ENCODE assay signal across 1 cellular context in the genomic region with DNA sequence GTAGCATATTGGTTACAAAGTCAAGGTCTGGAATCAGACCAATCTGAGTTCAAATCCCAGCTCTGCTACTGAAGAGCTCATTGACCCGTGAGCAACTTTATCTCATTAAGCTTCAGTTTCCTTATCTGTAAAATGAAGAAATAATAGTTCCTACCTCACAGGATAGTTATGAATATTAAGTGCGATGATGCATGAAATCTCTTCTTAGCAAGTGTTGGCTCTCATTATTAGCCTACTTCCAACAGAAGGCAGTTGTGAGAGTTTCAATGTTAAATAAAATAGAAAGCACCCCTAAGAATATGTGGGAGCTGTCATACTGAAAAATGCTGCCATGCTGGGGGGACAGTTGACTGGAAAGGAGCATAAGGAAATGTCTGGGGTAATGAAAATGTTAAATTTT.
A peak's percentile ranks its signal among the peaks of the same experiment; 100 is the strongest.
TF ChIP-seq lines count a peak whose summit lies in the region.

No MANE protein-coding gene starts in this region.

TF ChIP-seq in GM12878, 131 proteins besides CTCF, POLR2A, EP300 and RAD21 (continued from another document):
- 0 out of 2 replicates have a peak, but pooled peaks have one; percentile 35 for TF ChIP-seq EED (IDR thresholded peaks at IDR 0.05; ENCODE audit: low read depth)
- no peak for TF ChIP-seq NFXL1 (IDR thresholded peaks at IDR 0.05; ENCODE audit: borderline replicate concordance)
- TF ChIP-seq, protein P1, sequence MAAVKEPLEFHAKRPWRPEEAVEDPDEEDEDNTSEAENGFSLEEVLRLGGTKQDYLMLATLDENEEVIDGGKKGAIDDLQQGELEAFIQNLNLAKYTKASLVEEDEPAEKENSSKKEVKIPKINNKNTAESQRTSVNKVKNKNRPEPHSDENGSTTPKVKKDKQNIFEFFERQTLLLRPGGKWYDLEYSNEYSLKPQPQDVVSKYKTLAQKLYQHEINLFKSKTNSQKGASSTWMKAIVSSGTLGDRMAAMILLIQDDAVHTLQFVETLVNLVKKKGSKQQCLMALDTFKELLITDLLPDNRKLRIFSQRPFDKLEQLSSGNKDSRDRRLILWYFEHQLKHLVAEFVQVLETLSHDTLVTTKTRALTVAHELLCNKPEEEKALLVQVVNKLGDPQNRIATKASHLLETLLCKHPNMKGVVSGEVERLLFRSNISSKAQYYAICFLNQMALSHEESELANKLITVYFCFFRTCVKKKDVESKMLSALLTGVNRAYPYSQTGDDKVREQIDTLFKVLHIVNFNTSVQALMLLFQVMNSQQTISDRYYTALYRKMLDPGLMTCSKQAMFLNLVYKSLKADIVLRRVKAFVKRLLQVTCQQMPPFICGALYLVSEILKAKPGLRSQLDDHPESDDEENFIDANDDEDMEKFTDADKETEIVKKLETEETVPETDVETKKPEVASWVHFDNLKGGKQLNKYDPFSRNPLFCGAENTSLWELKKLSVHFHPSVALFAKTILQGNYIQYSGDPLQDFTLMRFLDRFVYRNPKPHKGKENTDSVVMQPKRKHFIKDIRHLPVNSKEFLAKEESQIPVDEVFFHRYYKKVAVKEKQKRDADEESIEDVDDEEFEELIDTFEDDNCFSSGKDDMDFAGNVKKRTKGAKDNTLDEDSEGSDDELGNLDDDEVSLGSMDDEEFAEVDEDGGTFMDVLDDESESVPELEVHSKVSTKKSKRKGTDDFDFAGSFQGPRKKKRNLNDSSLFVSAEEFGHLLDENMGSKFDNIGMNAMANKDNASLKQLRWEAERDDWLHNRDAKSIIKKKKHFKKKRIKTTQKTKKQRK (IDR thresholded peaks at IDR 0.05; ENCODE audit: low read depth, low read length): no peak
- no peak for TF ChIP-seq TCF3 (IDR thresholded peaks at IDR 0.05; ENCODE audit: borderline replicate concordance, insufficient read depth, low read depth, low read length)
- TF ChIP-seq, protein P2, sequence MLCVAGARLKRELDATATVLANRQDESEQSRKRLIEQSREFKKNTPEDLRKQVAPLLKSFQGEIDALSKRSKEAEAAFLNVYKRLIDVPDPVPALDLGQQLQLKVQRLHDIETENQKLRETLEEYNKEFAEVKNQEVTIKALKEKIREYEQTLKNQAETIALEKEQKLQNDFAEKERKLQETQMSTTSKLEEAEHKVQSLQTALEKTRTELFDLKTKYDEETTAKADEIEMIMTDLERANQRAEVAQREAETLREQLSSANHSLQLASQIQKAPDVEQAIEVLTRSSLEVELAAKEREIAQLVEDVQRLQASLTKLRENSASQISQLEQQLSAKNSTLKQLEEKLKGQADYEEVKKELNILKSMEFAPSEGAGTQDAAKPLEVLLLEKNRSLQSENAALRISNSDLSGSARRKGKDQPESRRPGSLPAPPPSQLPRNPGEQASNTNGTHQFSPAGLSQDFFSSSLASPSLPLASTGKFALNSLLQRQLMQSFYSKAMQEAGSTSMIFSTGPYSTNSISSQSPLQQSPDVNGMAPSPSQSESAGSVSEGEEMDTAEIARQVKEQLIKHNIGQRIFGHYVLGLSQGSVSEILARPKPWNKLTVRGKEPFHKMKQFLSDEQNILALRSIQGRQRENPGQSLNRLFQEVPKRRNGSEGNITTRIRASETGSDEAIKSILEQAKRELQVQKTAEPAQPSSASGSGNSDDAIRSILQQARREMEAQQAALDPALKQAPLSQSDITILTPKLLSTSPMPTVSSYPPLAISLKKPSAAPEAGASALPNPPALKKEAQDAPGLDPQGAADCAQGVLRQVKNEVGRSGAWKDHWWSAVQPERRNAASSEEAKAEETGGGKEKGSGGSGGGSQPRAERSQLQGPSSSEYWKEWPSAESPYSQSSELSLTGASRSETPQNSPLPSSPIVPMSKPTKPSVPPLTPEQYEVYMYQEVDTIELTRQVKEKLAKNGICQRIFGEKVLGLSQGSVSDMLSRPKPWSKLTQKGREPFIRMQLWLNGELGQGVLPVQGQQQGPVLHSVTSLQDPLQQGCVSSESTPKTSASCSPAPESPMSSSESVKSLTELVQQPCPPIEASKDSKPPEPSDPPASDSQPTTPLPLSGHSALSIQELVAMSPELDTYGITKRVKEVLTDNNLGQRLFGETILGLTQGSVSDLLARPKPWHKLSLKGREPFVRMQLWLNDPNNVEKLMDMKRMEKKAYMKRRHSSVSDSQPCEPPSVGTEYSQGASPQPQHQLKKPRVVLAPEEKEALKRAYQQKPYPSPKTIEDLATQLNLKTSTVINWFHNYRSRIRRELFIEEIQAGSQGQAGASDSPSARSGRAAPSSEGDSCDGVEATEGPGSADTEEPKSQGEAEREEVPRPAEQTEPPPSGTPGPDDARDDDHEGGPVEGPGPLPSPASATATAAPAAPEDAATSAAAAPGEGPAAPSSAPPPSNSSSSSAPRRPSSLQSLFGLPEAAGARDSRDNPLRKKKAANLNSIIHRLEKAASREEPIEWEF (IDR thresholded peaks at IDR 0.05; ENCODE audit: insufficient replicate concordance, low read depth, low read length): no peak
- no peak for TF ChIP-seq CBX3 (IDR thresholded peaks at IDR 0.05; ENCODE audit: borderline replicate concordance, low read depth)
- TF ChIP-seq TCF12 (IDR thresholded peaks at IDR 0.05; ENCODE audit: low read depth, low read length): no peak
- TF ChIP-seq MEF2B (IDR thresholded peaks at IDR 0.05; ENCODE audit: partially characterized antibody, poor library complexity, severe bottlenecking): no peak
- no peak for TF ChIP-seq BHLHE40 (IDR thresholded peaks at IDR 0.05; ENCODE audit: borderline replicate concordance in 1 of 2, low read depth in 2 of 2, low read length in 1 of 2)
- TF ChIP-seq PAX5 (IDR thresholded peaks at IDR 0.05; ENCODE audit: borderline replicate concordance, low read depth, low read length): 0 out of 2 replicates have a peak, but pooled peaks have one; percentile 11
- TF ChIP-seq JUNB (IDR thresholded peaks at IDR 0.05): peak; percentile 76
- TF ChIP-seq, protein P3, sequence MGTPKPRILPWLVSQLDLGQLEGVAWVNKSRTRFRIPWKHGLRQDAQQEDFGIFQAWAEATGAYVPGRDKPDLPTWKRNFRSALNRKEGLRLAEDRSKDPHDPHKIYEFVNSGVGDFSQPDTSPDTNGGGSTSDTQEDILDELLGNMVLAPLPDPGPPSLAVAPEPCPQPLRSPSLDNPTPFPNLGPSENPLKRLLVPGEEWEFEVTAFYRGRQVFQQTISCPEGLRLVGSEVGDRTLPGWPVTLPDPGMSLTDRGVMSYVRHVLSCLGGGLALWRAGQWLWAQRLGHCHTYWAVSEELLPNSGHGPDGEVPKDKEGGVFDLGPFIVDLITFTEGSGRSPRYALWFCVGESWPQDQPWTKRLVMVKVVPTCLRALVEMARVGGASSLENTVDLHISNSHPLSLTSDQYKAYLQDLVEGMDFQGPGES (IDR thresholded peaks at IDR 0.05): no peak
- TF ChIP-seq NFIC (IDR thresholded peaks at IDR 0.05; ENCODE audit: low read depth, low read length): peak; percentile 70; the same call in 1 of the 2 replicates
- TF ChIP-seq KAT2A (conservative IDR thresholded peaks at IDR 0.05; ENCODE audit: control insufficient read depth, low read depth, low read length): no peak
- no peak for TF ChIP-seq ZNF384 (IDR thresholded peaks at IDR 0.05; ENCODE audit: borderline replicate concordance, low read depth, low read length)
- TF ChIP-seq ZNF622 (IDR thresholded peaks at IDR 0.05): no peak
- TF ChIP-seq ETV6 (conservative IDR thresholded peaks at IDR 0.05 in 1 of 2, IDR thresholded peaks at IDR 0.05 in 1 of 2; ENCODE audit: borderline replicate concordance in 1 of 2, low read depth in 1 of 2): no peak; a peak in 1 of 4 replicates
- no peak for TF ChIP-seq HCFC1 (IDR thresholded peaks at IDR 0.05; ENCODE audit: low read length)
- no peak for TF ChIP-seq RAD51 (IDR thresholded peaks at IDR 0.05)
- TF ChIP-seq, protein P4, sequence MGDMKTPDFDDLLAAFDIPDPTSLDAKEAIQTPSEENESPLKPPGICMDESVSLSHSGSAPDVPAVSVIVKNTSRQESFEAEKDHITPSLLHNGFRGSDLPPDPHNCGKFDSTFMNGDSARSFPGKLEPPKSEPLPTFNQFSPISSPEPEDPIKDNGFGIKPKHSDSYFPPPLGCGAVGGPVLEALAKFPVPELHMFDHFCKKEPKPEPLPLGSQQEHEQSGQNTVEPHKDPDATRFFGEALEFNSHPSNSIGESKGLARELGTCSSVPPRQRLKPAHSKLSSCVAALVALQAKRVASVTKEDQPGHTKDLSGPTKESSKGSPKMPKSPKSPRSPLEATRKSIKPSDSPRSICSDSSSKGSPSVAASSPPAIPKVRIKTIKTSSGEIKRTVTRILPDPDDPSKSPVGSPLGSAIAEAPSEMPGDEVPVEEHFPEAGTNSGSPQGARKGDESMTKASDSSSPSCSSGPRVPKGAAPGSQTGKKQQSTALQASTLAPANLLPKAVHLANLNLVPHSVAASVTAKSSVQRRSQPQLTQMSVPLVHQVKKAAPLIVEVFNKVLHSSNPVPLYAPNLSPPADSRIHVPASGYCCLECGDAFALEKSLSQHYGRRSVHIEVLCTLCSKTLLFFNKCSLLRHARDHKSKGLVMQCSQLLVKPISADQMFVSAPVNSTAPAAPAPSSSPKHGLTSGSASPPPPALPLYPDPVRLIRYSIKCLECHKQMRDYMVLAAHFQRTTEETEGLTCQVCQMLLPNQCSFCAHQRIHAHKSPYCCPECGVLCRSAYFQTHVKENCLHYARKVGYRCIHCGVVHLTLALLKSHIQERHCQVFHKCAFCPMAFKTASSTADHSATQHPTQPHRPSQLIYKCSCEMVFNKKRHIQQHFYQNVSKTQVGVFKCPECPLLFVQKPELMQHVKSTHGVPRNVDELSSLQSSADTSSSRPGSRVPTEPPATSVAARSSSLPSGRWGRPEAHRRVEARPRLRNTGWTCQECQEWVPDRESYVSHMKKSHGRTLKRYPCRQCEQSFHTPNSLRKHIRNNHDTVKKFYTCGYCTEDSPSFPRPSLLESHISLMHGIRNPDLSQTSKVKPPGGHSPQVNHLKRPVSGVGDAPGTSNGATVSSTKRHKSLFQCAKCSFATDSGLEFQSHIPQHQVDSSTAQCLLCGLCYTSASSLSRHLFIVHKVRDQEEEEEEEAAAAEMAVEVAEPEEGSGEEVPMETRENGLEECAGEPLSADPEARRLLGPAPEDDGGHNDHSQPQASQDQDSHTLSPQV (IDR thresholded peaks at IDR 0.05): no peak
- 0 out of 2 replicates have a peak, but pooled peaks have one; percentile 53 for TF ChIP-seq ZBED1 (IDR thresholded peaks at IDR 0.05; ENCODE audit: borderline replicate concordance)
- TF ChIP-seq, protein P5, sequence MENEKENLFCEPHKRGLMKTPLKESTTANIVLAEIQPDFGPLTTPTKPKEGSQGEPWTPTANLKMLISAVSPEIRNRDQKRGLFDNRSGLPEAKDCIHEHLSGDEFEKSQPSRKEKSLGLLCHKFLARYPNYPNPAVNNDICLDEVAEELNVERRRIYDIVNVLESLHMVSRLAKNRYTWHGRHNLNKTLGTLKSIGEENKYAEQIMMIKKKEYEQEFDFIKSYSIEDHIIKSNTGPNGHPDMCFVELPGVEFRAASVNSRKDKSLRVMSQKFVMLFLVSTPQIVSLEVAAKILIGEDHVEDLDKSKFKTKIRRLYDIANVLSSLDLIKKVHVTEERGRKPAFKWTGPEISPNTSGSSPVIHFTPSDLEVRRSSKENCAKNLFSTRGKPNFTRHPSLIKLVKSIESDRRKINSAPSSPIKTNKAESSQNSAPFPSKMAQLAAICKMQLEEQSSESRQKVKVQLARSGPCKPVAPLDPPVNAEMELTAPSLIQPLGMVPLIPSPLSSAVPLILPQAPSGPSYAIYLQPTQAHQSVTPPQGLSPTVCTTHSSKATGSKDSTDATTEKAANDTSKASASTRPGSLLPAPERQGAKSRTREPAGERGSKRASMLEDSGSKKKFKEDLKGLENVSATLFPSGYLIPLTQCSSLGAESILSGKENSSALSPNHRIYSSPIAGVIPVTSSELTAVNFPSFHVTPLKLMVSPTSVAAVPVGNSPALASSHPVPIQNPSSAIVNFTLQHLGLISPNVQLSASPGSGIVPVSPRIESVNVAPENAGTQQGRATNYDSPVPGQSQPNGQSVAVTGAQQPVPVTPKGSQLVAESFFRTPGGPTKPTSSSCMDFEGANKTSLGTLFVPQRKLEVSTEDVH (IDR thresholded peaks at IDR 0.05; ENCODE audit: low read depth, partially characterized antibody): no peak
- TF ChIP-seq PML (IDR thresholded peaks at IDR 0.05; ENCODE audit: low read length): no peak
- no peak for TF ChIP-seq BCL11A (IDR thresholded peaks at IDR 0.05; ENCODE audit: low read depth, low read length)
- no peak; the same call in 1 of the 2 replicates for TF ChIP-seq RUNX3 (IDR thresholded peaks at IDR 0.05; ENCODE audit: low read length)
